Comparison of ENCODE assay signal across 10 cellular contexts in the genomic region with DNA sequence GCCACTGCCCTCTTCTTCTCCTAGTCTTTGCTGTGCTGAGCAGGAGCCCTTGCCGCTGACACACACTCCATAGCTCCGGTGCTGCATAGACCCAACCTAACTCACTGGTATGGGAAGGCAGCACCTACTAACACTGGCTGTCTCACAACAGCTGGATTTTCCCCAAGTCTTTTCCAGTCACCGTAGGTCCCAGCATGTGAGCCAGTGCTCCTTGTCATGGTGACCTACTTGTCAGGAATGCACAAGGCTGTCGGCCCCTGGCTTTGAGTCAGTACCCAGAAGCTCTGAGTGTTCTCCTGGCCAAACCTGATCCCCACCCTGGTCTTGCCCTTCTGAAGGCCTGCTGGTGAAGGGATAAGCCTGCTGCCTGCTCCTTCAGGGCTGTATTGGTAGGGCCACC. TPM values are rescaled to one million over a fixed set of nuclear protein-coding genes. Genes with fewer than 3 reads are reported as not detected.
DNase-seq lines count a peak whose midpoint lies in the region; ATAC-seq lines count a peak whose summit lies in the region.
"Had no signal": no experiment of that assay in that cellular context is flagged by ENCODE, and none has a peak within 500 bp of the region (broad histone marks: within the 10 kb centered on the region; RNA-seq: fewer than 3 reads in every experiment).

No MANE protein-coding gene starts in this region.

- H3K4me3 Mint-ChIP-seq in effector memory CD8-positive, alpha-beta T cell: no peak overlapping the region
- H3K4me3 Mint-ChIP-seq: CD4-positive, alpha-beta memory T cell had no signal

- peaks cover 0 to 3% of the 10 kb centered on the region in 2 donors for H3K4me1 Mint-ChIP-seq in effector memory CD8-positive, alpha-beta T cell (ENCODE audit: low read depth in 2 of 2)

- DNase-seq in HT1080 (ENCODE audit: low read depth): peak; percentile 63
- DNase-seq in astrocyte of the hippocampus (ENCODE audit: low read depth, low spot score): peak; percentile 60
- peak; percentile 63 for DNase-seq in hepatic stellate cell (ENCODE audit: low spot score)
- peak; percentile 41 for DNase-seq in stromal cell of bone marrow (ENCODE audit: low read depth)
- DNase-seq in NCI-H187 treated with DMSO at 0.1 percent for 48 hours (lab: John Stamatoyannopoulos, UW): no peak
- no peak for DNase-seq in effector memory CD8-positive, alpha-beta T cell
- no peak for DNase-seq in T-helper 9 cell
- DNase-seq: CD4-positive, alpha-beta memory T cell; RPMI8226 had no signal

- no peaks in the 10 kb centered on the region for H3K9me3 Mint-ChIP-seq in effector memory CD8-positive, alpha-beta T cell

- no peak overlapping the region for H3K27ac Mint-ChIP-seq in effector memory CD8-positive, alpha-beta T cell
- H3K27ac Mint-ChIP-seq: CD4-positive, alpha-beta memory T cell had no signal

- H3K36me3 Mint-ChIP-seq in effector memory CD8-positive, alpha-beta T cell (ENCODE audit: insufficient read depth): no peaks in the 10 kb centered on the region
- H3K36me3 Mint-ChIP-seq: CD4-positive, alpha-beta memory T cell had no signal

- no peak for ATAC-seq in GM21717 (IDR thresholded peaks at IDR 0.05; ENCODE audit: unreplicated experiment)
- no peak for ATAC-seq in effector memory CD8-positive, alpha-beta T cell (replicated peaks)

- H3K27me3 Mint-ChIP-seq in effector memory CD8-positive, alpha-beta T cell: peaks cover 11 to 28% of the 10 kb centered on the region in 2 donors

RNA-seq across cellular contexts. Expression of gene AMOTL2, which starts 25.7 kb away (rescaled TPM):
- total RNA-seq in HT1080 (2014; rRNA removed; shearing (Covaris generic)): 197 and 213 TPM in 2 replicates
- polyA plus RNA-seq in HT1080 (2015; cell fraction: cytosol; rRNA removed): 165 and 175 TPM in 2 replicates
- 320 and 337 TPM in 2 replicates for polyA plus RNA-seq in HT1080 (2015; cell fraction: nucleus; rRNA removed)

Comparison
In these comparisons a context has a peak if more than half of its experiments do, and no peak if none do; other contexts are left out.
1. DNase-seq: peak in HT1080 (single experiment), astrocyte of the hippocampus (single experiment), hepatic stellate cell (single experiment) and stromal cell of bone marrow (single experiment); none in NCI-H187 treated with DMSO at 0.1 percent for 48 hours (single experiment), effector memory CD8-positive, alpha-beta T cell (0 of 3) and T-helper 9 cell (single experiment).